14 cellular contexts compared by ENCODE assay signal in genomic region chr17:58741121-58741625, GRCh38. TPM values are rescaled to one million over a fixed set of nuclear protein-coding genes. Genes with fewer than 3 reads are reported as not detected.
DNase-seq lines count a peak whose midpoint lies in the region; ATAC-seq and TF ChIP-seq lines count a peak whose summit lies in the region.
"Had no signal": no experiment of that assay in that cellular context is flagged by ENCODE, and none has a peak within 500 bp of the region (broad histone marks: within the 10 kb centered on the region; RNA-seq: fewer than 3 reads in every experiment).

No MANE protein-coding gene starts in this region.

- POLR2A ChIA-PET in WTC11 (lab: Charles Lee) = no interaction called here

- ATAC-seq in WTC11 (no peak), right lobe of liver (peak; percentile 89 to 98 (median 94)), HG03378 (IDR thresholded peaks at IDR 0.05; ENCODE audit: unreplicated experiment) (no peak), HG03196 (IDR thresholded peaks at IDR 0.05; ENCODE audit: unreplicated experiment) (no peak)
- ATAC-seq: activated CD8-positive, alpha-beta T cell treated with anti-CD3 and anti-CD28 coated beads, Interleukin-2, amount 10 ng/mL, durations not matched to agents 7 days and 5 days; left ventricle myocardium superior; stimulated activated effector memory CD8-positive, alpha-beta T cell treated with anti-CD3 and anti-CD28 coated beads, Interleukin-12 subunit alpha, Interleukin-12 subunit beta, amount 100 ng/mL, for 72 hours had no signal

- H3K27ac Mint-ChIP-seq in WTC11 = no peak overlapping the region
- H3K27ac Mint-ChIP-seq: activated CD8-positive, alpha-beta T cell treated with anti-CD3 and anti-CD28 coated beads, Interleukin-2, amount 10 ng/mL, durations not matched to agents 7 days and 5 days; CD8-positive, alpha-beta memory T cell; stimulated activated effector memory CD8-positive, alpha-beta T cell treated with anti-CD3 and anti-CD28 coated beads, Interleukin-12 subunit alpha, Interleukin-12 subunit beta, amount 100 ng/mL, for 72 hours; T-helper 1 cell treated with Interleukin-12 subunit alpha and Interleukin-12 subunit beta and Interleukin-4 antibody, amounts not matched to agents 30 μg/mL and 1 μg/mL, for 36 hours had no signal

- CTCF ChIA-PET in WTC11 (lab: Charles Lee) = no interaction called here

- no peaks in the 10 kb centered on the region for H3K36me3 ChIP-seq in right lobe of liver
- H3K36me3 ChIP-seq: colonic mucosa had no signal

- no peak overlapping the region for H3K4me3 Mint-ChIP-seq in WTC11
- H3K4me3 Mint-ChIP-seq: activated CD8-positive, alpha-beta T cell treated with anti-CD3 and anti-CD28 coated beads, Interleukin-2, amount 10 ng/mL, durations not matched to agents 7 days and 5 days; CD8-positive, alpha-beta memory T cell; stimulated activated effector memory CD8-positive, alpha-beta T cell treated with anti-CD3 and anti-CD28 coated beads, Interleukin-12 subunit alpha, Interleukin-12 subunit beta, amount 100 ng/mL, for 72 hours; T-helper 1 cell treated with Interleukin-12 subunit alpha and Interleukin-12 subunit beta and Interleukin-4 antibody, amounts not matched to agents 30 μg/mL and 1 μg/mL, for 36 hours had no signal

- no peaks in the 10 kb centered on the region for H3K27me3 ChIP-seq in right lobe of liver
- H3K27me3 ChIP-seq: colonic mucosa had no signal

- peak overlapping the region in 2 of 3 donors; percentile 50 to 51 for H3K27ac ChIP-seq in right lobe of liver
- H3K27ac ChIP-seq: colonic mucosa had no signal

- intact Hi-C loops in right lobe of liver (cut with DNase I) = no loop called here

- no peak for TF ChIP-seq POLR2A in right lobe of liver (IDR thresholded peaks at IDR 0.05)

- H3K36me3 Mint-ChIP-seq in WTC11 = no peaks in the 10 kb centered on the region
- H3K36me3 Mint-ChIP-seq: CD8-positive, alpha-beta memory T cell; stimulated activated effector memory CD8-positive, alpha-beta T cell treated with anti-CD3 and anti-CD28 coated beads, Interleukin-12 subunit alpha, Interleukin-12 subunit beta, amount 100 ng/mL, for 72 hours had no signal

- peaks cover 0 to 5% (median 0%) of the 10 kb centered on the region in 4 donors for H3K4me1 ChIP-seq in right lobe of liver
- H3K4me1 ChIP-seq: colonic mucosa had no signal

- DNase-seq in HCEC 1CT (peak; percentile 68), WTC11 (ENCODE audit: low spot score) (no peak), right lobe of liver (no peak)
- DNase-seq in effector CD4-positive, alpha-beta T cell = no peak
- DNase-seq: activated CD8-positive, alpha-beta T cell treated with anti-CD3 and anti-CD28 coated beads, Interleukin-2, amount 10 ng/mL, durations not matched to agents 7 days and 5 days; activated naive CD4-positive, alpha-beta T cell treated with anti-CD3 and anti-CD28 coated beads, Interleukin-2, amount 50 U/mL, for 16 hours; CD8-positive, alpha-beta memory T cell; colonic mucosa; left ventricle myocardium superior; NCI-H1436 treated with DMSO at 0.1 percent for 48 hours had no signal

- H3K4me1 Mint-ChIP-seq in WTC11 = no peaks in the 10 kb centered on the region
- H3K4me1 Mint-ChIP-seq: CD8-positive, alpha-beta memory T cell; stimulated activated effector memory CD8-positive, alpha-beta T cell treated with anti-CD3 and anti-CD28 coated beads, Interleukin-12 subunit alpha, Interleukin-12 subunit beta, amount 100 ng/mL, for 72 hours had no signal

- no peaks in the 10 kb centered on the region for H3K27me3 Mint-ChIP-seq in WTC11 (ENCODE audit: low read depth)
- H3K27me3 Mint-ChIP-seq: CD8-positive, alpha-beta memory T cell had no signal

- H3K9me3 ChIP-seq in right lobe of liver = no peaks in the 10 kb centered on the region
- H3K9me3 ChIP-seq: colonic mucosa had no signal

- no peak overlapping the region for H3K4me3 ChIP-seq in right lobe of liver
- H3K4me3 ChIP-seq: colonic mucosa had no signal

- no peaks in the 10 kb centered on the region for H3K9me3 Mint-ChIP-seq in WTC11
- H3K9me3 Mint-ChIP-seq: CD8-positive, alpha-beta memory T cell; stimulated activated effector memory CD8-positive, alpha-beta T cell treated with anti-CD3 and anti-CD28 coated beads, Interleukin-12 subunit alpha, Interleukin-12 subunit beta, amount 100 ng/mL, for 72 hours; T-helper 1 cell treated with Interleukin-12 subunit alpha and Interleukin-12 subunit beta and Interleukin-4 antibody, amounts not matched to agents 30 μg/mL and 1 μg/mL, for 36 hours had no signal

- 46% methylated on average over 8 of the region's 8 CpGs for WGBS in right lobe of liver (ENCODE audit: insufficient coverage, low coverage, low lambda C conversion rate, missing lambda C conversion rate)

- TF ChIP-seq CTCF in WTC11 (IDR thresholded peaks at IDR 0.05) (no peak), right lobe of liver (IDR thresholded peaks at IDR 0.05) (no peak)

TF ChIP-seq in WTC11, 78 proteins besides CTCF, POLR2A, EP300 and RAD21:
- TF ChIP-seq ZNF232 (CRISPR knock-in tag; IDR thresholded peaks at IDR 0.05) (no peak), GABPB1 (CRISPR knock-in tag; IDR thresholded peaks at IDR 0.05) (peak; percentile 100), ARID4B (CRISPR knock-in tag; IDR thresholded peaks at IDR 0.05; ENCODE audit: borderline replicate concordance) (no peak)

RNA-seq across cellular contexts. Expression of gene PPM1E, which starts 14.5 kb away (rescaled TPM):
- 8.1 to 8.4 TPM (median 8.2 TPM) in 3 replicates for total RNA-seq in WTC11 (2021)
- total RNA-seq in right lobe of liver = 1 to 10 TPM in 3 of 6 experiments, under 1 TPM in 3; 0.61 to 1.3 (median 0.97) TPM
- total RNA-seq: activated CD8-positive, alpha-beta T cell treated with anti-CD3 and anti-CD28 coated beads, Interleukin-2, amount 10 ng/mL, durations not matched to agents 7 days and 5 days; CD8-positive, alpha-beta memory T cell had no signal

RNA-seq across cellular contexts. Expression of gene RAD51C, which starts 48.8 kb away (rescaled TPM):
- 15.2 to 19.5 TPM (median 17.7 TPM) in 3 replicates for total RNA-seq in WTC11 (2021)
- total RNA-seq in right lobe of liver = 10 to 100 TPM in 2 of 6 experiments, 1 to 10 TPM in 4; 6.5 to 22.2 (median 7.9) TPM

RNA-seq across cellular contexts. Expression of gene TEX14, which starts 49.3 kb away (rescaled TPM):
- total RNA-seq in WTC11 (2021) (0.76 to 1.4 TPM (median 1.3 TPM) in 3 replicates), right lobe of liver (under 1 TPM in 3 of 6 experiments, not detected in 3; 0.04 to 0.12 (median 0.09) TPM)

Comparison
In these comparisons a context has a peak if more than half of its experiments do, and no peak if none do; other contexts are left out.
1. ATAC-seq: peak in right lobe of liver (4 of 4); none in WTC11 (single experiment), HG03378 (single experiment) and HG03196 (single experiment).